In genomic region chr11:62399868-62400245, GRCh38 we compare ENCODE assay signal across 1 cellular context.
TF ChIP-seq lines count a peak whose summit lies in the region.

No MANE protein-coding gene starts in this region.

TF ChIP-seq in HepG2, 621 proteins besides CTCF, POLR2A, EP300 and RAD21:
- TF ChIP-seq ZNF891 (CRISPR knock-in tag; IDR thresholded peaks at IDR 0.05) (no peak), ZNF782 (CRISPR knock-in tag; IDR thresholded peaks at IDR 0.05; ENCODE audit: borderline replicate concordance) (no peak), RFX1 (IDR thresholded peaks at IDR 0.05) (no peak), SIN3A (IDR thresholded peaks at IDR 0.05; ENCODE audit: borderline replicate concordance, low read depth, low read length) (no peak), ZNF709 (CRISPR knock-in tag; IDR thresholded peaks at IDR 0.05) (no peak), NFIB (CRISPR knock-in tag; IDR thresholded peaks at IDR 0.05; ENCODE audit: borderline replicate concordance) (no peak), CBX5 (CRISPR knock-in tag; IDR thresholded peaks at IDR 0.05; ENCODE audit: borderline replicate concordance) (no peak), ZNF543 (CRISPR knock-in tag; IDR thresholded peaks at IDR 0.05) (no peak), THAP8 (CRISPR knock-in tag; IDR thresholded peaks at IDR 0.05; ENCODE audit: borderline replicate concordance) (no peak), DNMT1 (CRISPR knock-in tag; IDR thresholded peaks at IDR 0.05) (no peak), ZNF124 (CRISPR knock-in tag; IDR thresholded peaks at IDR 0.05) (no peak), ZNF550 (CRISPR knock-in tag; IDR thresholded peaks at IDR 0.05; ENCODE audit: borderline replicate concordance) (no peak), ZNF598 (CRISPR knock-in tag; IDR thresholded peaks at IDR 0.05; ENCODE audit: borderline replicate concordance) (no peak)
- TF ChIP-seq, protein P1, sequence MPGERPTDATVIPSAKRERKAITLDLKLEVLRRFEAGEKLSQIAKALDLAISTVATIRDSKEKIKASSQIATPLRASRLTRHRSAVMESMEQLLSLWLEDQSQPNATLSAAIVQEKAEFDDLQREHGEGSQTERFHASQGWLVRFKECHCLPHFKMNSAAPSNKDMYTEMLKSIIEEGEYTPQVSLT (CRISPR knock-in tag; IDR thresholded peaks at IDR 0.05; ENCODE audit: borderline replicate concordance, low read depth) = no peak
